ENCODE assay signal across 1 cellular context in genomic region chr14:69879175-69880047, GRCh38.
TF ChIP-seq lines count a peak whose summit lies in the region.

Gene SMOC1, plus strand, starts transcription at chr14:69879416. Its CDS starts 263 bp downstream, at chr14:69879679.

TF ChIP-seq in IMR-90, 13 proteins besides CTCF, POLR2A, EP300 and RAD21:
- TF ChIP-seq SMC3 (IDR thresholded peaks at IDR 0.05; ENCODE audit: low read depth, low read length) (peak; percentile 6; the same call in 1 of the 2 replicates), CEBPB (IDR thresholded peaks at IDR 0.05; ENCODE audit: low read depth, low read length) (no peak), MAZ (IDR thresholded peaks at IDR 0.05; ENCODE audit: borderline replicate concordance, low read depth, low read length) (no peak), CHD1 (IDR thresholded peaks at IDR 0.05; ENCODE audit: low read depth, low read length) (no peak; the same call in 1 of the 2 replicates), RFX5 (IDR thresholded peaks at IDR 0.05; ENCODE audit: low read depth, low read length) (no peak)
